Comparison of ENCODE assay signal across 24 cellular contexts in genomic region chr5:86320266-86320665, GRCh38.
"Had no signal": no experiment of that assay in that cellular context is flagged by ENCODE, and none has a peak within 500 bp of the region (broad histone marks: within the 10 kb centered on the region; RNA-seq: fewer than 3 reads in every experiment).

No MANE protein-coding gene starts in this region.

- H3K27me3 ChIP-seq: breast epithelium, heart right ventricle, neural progenitor cell, ovary, right atrium auricular region, tibial artery had no signal

- H3K4me1 Mint-ChIP-seq: activated CD8-positive, alpha-beta memory T cell treated with anti-CD3 and anti-CD28 coated beads, Interleukin-2, amount 10 ng/mL, durations not matched to agents 7 days and 5 days; activated naive CD4-positive, alpha-beta T cell treated with anti-CD3 and anti-CD28 coated beads, Interleukin-2, amount 10 ng/mL, durations not matched to agents 7 days and 5 days; activated naive CD8-positive, alpha-beta T cell treated with anti-CD3 and anti-CD28 coated beads, Interleukin-2, amount 50 U/mL, for 24 hours; central memory CD8-positive, alpha-beta T cell; endodermal cell; mesothelial cell of epicardium; naive thymus-derived CD8-positive, alpha-beta T cell had no signal

- H2AFZ ChIP-seq: neural progenitor cell had no signal

- H3K36me3 Mint-ChIP-seq: activated CD4-positive, alpha-beta memory T cell treated with anti-CD3 and anti-CD28 coated beads for 36 hours; activated CD8-positive, alpha-beta memory T cell treated with anti-CD3 and anti-CD28 coated beads, Interleukin-2, amount 10 ng/mL, durations not matched to agents 7 days and 5 days; activated naive CD4-positive, alpha-beta T cell treated with anti-CD3 and anti-CD28 coated beads, Interleukin-2, amount 10 ng/mL, durations not matched to agents 7 days and 5 days; mesothelial cell of epicardium; naive thymus-derived CD8-positive, alpha-beta T cell; neural progenitor cell had no signal

- H3K4me3 Mint-ChIP-seq: activated CD4-positive, alpha-beta memory T cell treated with anti-CD3 and anti-CD28 coated beads for 36 hours; activated CD8-positive, alpha-beta memory T cell treated with anti-CD3 and anti-CD28 coated beads, Interleukin-2, amount 10 ng/mL, durations not matched to agents 7 days and 5 days; activated naive CD4-positive, alpha-beta T cell treated with anti-CD3 and anti-CD28 coated beads, Interleukin-2, amount 10 ng/mL, durations not matched to agents 7 days and 5 days; activated naive CD8-positive, alpha-beta T cell treated with anti-CD3 and anti-CD28 coated beads, Interleukin-2, amount 50 U/mL, for 24 hours; central memory CD8-positive, alpha-beta T cell; endodermal cell; mesothelial cell of epicardium; neural progenitor cell; stimulated activated naive CD8-positive, alpha-beta T cell treated with anti-CD3 and anti-CD28 coated beads, Interleukin-15, Interleukin-2, amounts not matched to agents 100 ng/mL and 50 ng/mL, for 24 hours had no signal

- H3K27ac Mint-ChIP-seq: activated CD4-positive, alpha-beta memory T cell treated with anti-CD3 and anti-CD28 coated beads for 36 hours; activated CD8-positive, alpha-beta memory T cell treated with anti-CD3 and anti-CD28 coated beads, Interleukin-2, amount 10 ng/mL, durations not matched to agents 7 days and 5 days; activated naive CD4-positive, alpha-beta T cell treated with anti-CD3 and anti-CD28 coated beads, Interleukin-2, amount 10 ng/mL, durations not matched to agents 7 days and 5 days; activated naive CD8-positive, alpha-beta T cell treated with anti-CD3 and anti-CD28 coated beads, Interleukin-2, amount 50 U/mL, for 24 hours; endodermal cell; mesothelial cell of epicardium; naive thymus-derived CD8-positive, alpha-beta T cell; neural progenitor cell; stimulated activated naive CD8-positive, alpha-beta T cell treated with anti-CD3 and anti-CD28 coated beads, Interleukin-15, Interleukin-2, amounts not matched to agents 100 ng/mL and 50 ng/mL, for 24 hours had no signal

- ATAC-seq: activated CD8-positive, alpha-beta memory T cell treated with anti-CD3 and anti-CD28 coated beads, Interleukin-2, amount 10 ng/mL, durations not matched to agents 7 days and 5 days; activated naive CD8-positive, alpha-beta T cell treated with anti-CD3 and anti-CD28 coated beads, Interleukin-2, amount 50 U/mL, for 24 hours; heart right ventricle; naive thymus-derived CD8-positive, alpha-beta T cell had no signal

- DNase-seq: activated CD4-positive, alpha-beta memory T cell treated with anti-CD3 and anti-CD28 coated beads for 36 hours; activated CD4-positive, alpha-beta T cell treated with anti-CD3 and anti-CD28 coated beads for 48 hours; activated CD8-positive, alpha-beta memory T cell treated with anti-CD3 and anti-CD28 coated beads, Interleukin-2, amount 10 ng/mL, durations not matched to agents 7 days and 5 days; activated effector memory CD4-positive, alpha-beta T cell treated with anti-CD3 and anti-CD28 coated beads, Interleukin-2, amount 50 U/mL, for 16 hours; activated naive CD4-positive, alpha-beta T cell treated with anti-CD3 and anti-CD28 coated beads, Interleukin-2, amount 10 ng/mL, durations not matched to agents 7 days and 5 days; activated naive CD8-positive, alpha-beta T cell treated with anti-CD3 and anti-CD28 coated beads, Interleukin-2, amount 50 U/mL, for 24 hours; activated T-cell treated with anti-CD3 and anti-CD28 coated beads for 4 hours; endodermal cell; heart right ventricle; kidney glomerular epithelial cell; left ventricle myocardium inferior; naive thymus-derived CD8-positive, alpha-beta T cell; ovary; stimulated activated CD4-positive, alpha-beta T cell treated with anti-CD3 and anti-CD28 coated beads, Interleukin-1b, Interleukin-23, amount 100 ng/mL, for 48 hours; substantia nigra; tibial artery had no signal

- H3K36me3 ChIP-seq: breast epithelium, heart right ventricle, left ventricle myocardium inferior, neural progenitor cell, ovary, prostate gland, right atrium auricular region, tibial artery had no signal

- H3K27me3 Mint-ChIP-seq: activated CD4-positive, alpha-beta memory T cell treated with anti-CD3 and anti-CD28 coated beads for 36 hours; activated CD8-positive, alpha-beta memory T cell treated with anti-CD3 and anti-CD28 coated beads, Interleukin-2, amount 10 ng/mL, durations not matched to agents 7 days and 5 days; activated naive CD4-positive, alpha-beta T cell treated with anti-CD3 and anti-CD28 coated beads, Interleukin-2, amount 10 ng/mL, durations not matched to agents 7 days and 5 days; activated naive CD8-positive, alpha-beta T cell treated with anti-CD3 and anti-CD28 coated beads, Interleukin-2, amount 50 U/mL, for 24 hours; central memory CD8-positive, alpha-beta T cell had no signal

- H3K9me3 Mint-ChIP-seq: activated CD4-positive, alpha-beta memory T cell treated with anti-CD3 and anti-CD28 coated beads for 36 hours; activated naive CD4-positive, alpha-beta T cell treated with anti-CD3 and anti-CD28 coated beads, Interleukin-2, amount 10 ng/mL, durations not matched to agents 7 days and 5 days; activated naive CD8-positive, alpha-beta T cell treated with anti-CD3 and anti-CD28 coated beads, Interleukin-2, amount 50 U/mL, for 24 hours; endodermal cell; mesothelial cell of epicardium; neural progenitor cell had no signal

- H3K9ac ChIP-seq: neural progenitor cell had no signal

- H3K9me3 ChIP-seq: breast epithelium, left ventricle myocardium inferior, ovary, prostate gland, right atrium auricular region, tibial artery had no signal

- H3K4me2 ChIP-seq: neural progenitor cell had no signal

- H3K4me1 ChIP-seq: breast epithelium, heart right ventricle, left ventricle myocardium inferior, neural progenitor cell, prostate gland, right atrium auricular region, tibial artery had no signal

- H3K27ac ChIP-seq: breast epithelium, coronary artery, heart right ventricle, left ventricle myocardium inferior, neural progenitor cell, ovary, prostate gland, right atrium auricular region, tibial artery had no signal

- H3K4me3 ChIP-seq: breast epithelium, coronary artery, heart right ventricle, left ventricle myocardium inferior, neural progenitor cell, ovary, prostate gland, right atrium auricular region, tibial artery had no signal
